Comparison of ENCODE assay signal across 11 cellular contexts in genomic region chr6:145137425-145137824, GRCh38.
DNase-seq lines count a peak whose midpoint lies in the region; ATAC-seq, FAIRE-seq and TF ChIP-seq lines count a peak whose summit lies in the region.
"Had no signal": no experiment of that assay in that cellular context is flagged by ENCODE, and none has a peak within 500 bp of the region (broad histone marks: within the 10 kb centered on the region; RNA-seq: fewer than 3 reads in every experiment).

No MANE protein-coding gene starts in this region.

- no peaks in the 10 kb centered on the region for H3K79me2 ChIP-seq in astrocyte (ENCODE audit: insufficient read depth, low read length)

- H3K27ac Mint-ChIP-seq in astrocyte (ENCODE audit: unreplicated experiment) = no peak overlapping the region

- intact Hi-C loops in sigmoid colon (cut with DNase I) = no loop called here

- FAIRE-seq in astrocyte (lab: Jason Lieb, UNC) = no peak

- TF ChIP-seq POLR2A in sigmoid colon (IDR thresholded peaks at IDR 0.05) = no peak

- no peak overlapping the region for H3K27ac ChIP-seq in astrocyte (ENCODE audit: low read depth, low read length)
- H3K27ac ChIP-seq in sigmoid colon = no peak overlapping the region
- H3K27ac ChIP-seq: esophagus squamous epithelium had no signal

- no peaks in the 10 kb centered on the region for H4K20me1 ChIP-seq in astrocyte (ENCODE audit: insufficient read depth, low read length)

- peak; percentile 11 for TF ChIP-seq CTCF in astrocyte (IDR thresholded peaks at IDR 0.05; ENCODE audit: insufficient read depth, low read depth, low read length)
- TF ChIP-seq CTCF in sigmoid colon (IDR thresholded peaks at IDR 0.05) = no peak

- no peaks in the 10 kb centered on the region for H3K4me1 ChIP-seq in astrocyte (ENCODE audit: insufficient read depth, low read length)
- no peaks in the 10 kb centered on the region for H3K4me1 ChIP-seq in sigmoid colon
- H3K4me1 ChIP-seq: esophagus squamous epithelium had no signal

- no peak for TF ChIP-seq EP300 in sigmoid colon (IDR thresholded peaks at IDR 0.05)

- no peak overlapping the region for H3K4me2 ChIP-seq in astrocyte (ENCODE audit: low read length)

- no peak overlapping the region for H3K9ac ChIP-seq in astrocyte (ENCODE audit: low read length)

- H3K9me3 Mint-ChIP-seq in astrocyte (ENCODE audit: unreplicated experiment) = no peaks in the 10 kb centered on the region

- H3K4me3 ChIP-seq in astrocyte (ENCODE audit: insufficient read depth, low read depth, low read length) = no peak overlapping the region
- no peak overlapping the region for H3K4me3 ChIP-seq in sigmoid colon
- H3K4me3 ChIP-seq: esophagus squamous epithelium had no signal

- no peaks in the 10 kb centered on the region for H3K27me3 Mint-ChIP-seq in astrocyte (ENCODE audit: low read depth, unreplicated experiment)

- no peaks in the 10 kb centered on the region for H3K4me1 Mint-ChIP-seq in astrocyte (ENCODE audit: low read depth, unreplicated experiment)

- no peak overlapping the region for H3K4me3 Mint-ChIP-seq in astrocyte (ENCODE audit: unreplicated experiment)

- H3K36me3 ChIP-seq in astrocyte (ENCODE audit: insufficient read depth, low read length) = no peaks in the 10 kb centered on the region
- no peaks in the 10 kb centered on the region for H3K36me3 ChIP-seq in sigmoid colon
- H3K36me3 ChIP-seq: esophagus squamous epithelium had no signal

- 82 to 86% methylated on average over 1 of the region's 1 CpG for WGBS in sigmoid colon, 2 donors

- peak; percentile 14 for DNase-seq in AG20443 (ENCODE audit: low spot score)
- peak; percentile 46 for DNase-seq in HT-29 (ENCODE audit: low spot score)
- no peak for DNase-seq in astrocyte (ENCODE audit: low read depth)
- DNase-seq in left kidney (ENCODE audit: low read depth, low spot score) = peak; percentile 9
- DNase-seq in sigmoid colon = no peak
- no peak for DNase-seq in DMS 273 treated with DMSO at 0.1 percent for 48 hours (lab: John Stamatoyannopoulos, UW)
- no peak for DNase-seq in activated gamma-delta T cell (lab: John Stamatoyannopoulos, UW)
- DNase-seq: esophagus squamous epithelium; stimulated activated naive CD4-positive, alpha-beta T cell; SW 1271 had no signal

- H3K27me3 ChIP-seq in astrocyte (ENCODE audit: insufficient read depth, low read length) (no peaks in the 10 kb centered on the region), sigmoid colon (no peaks in the 10 kb centered on the region)
- H3K27me3 ChIP-seq: esophagus squamous epithelium had no signal

- no peak overlapping the region for H2AFZ ChIP-seq in astrocyte (ENCODE audit: low read depth, low read length)

- H3K36me3 Mint-ChIP-seq in astrocyte (ENCODE audit: low read depth, unreplicated experiment) = no peaks in the 10 kb centered on the region

- H3K9me3 ChIP-seq in astrocyte (ENCODE audit: insufficient read depth, low read depth, low read length) (no peaks in the 10 kb centered on the region), sigmoid colon (no peaks in the 10 kb centered on the region)
- H3K9me3 ChIP-seq: esophagus squamous epithelium had no signal

- no peak for ATAC-seq in HG03442 (IDR thresholded peaks at IDR 0.05; ENCODE audit: unreplicated experiment)

Comparison
In these comparisons a context has a peak if more than half of its experiments do, and no peak if none do; other contexts are left out.
1. DNase-seq: peak in AG20443 (single experiment), HT-29 (single experiment) and left kidney (single experiment); none in astrocyte (single experiment), sigmoid colon (single experiment), DMS 273 treated with DMSO at 0.1 percent for 48 hours (single experiment) and activated gamma-delta T cell (single experiment).